37 cellular contexts compared by ENCODE assay signal in genomic region chr6:41541364-41541763, GRCh38.
"Had no signal": no experiment of that assay in that cellular context is flagged by ENCODE, and none has a peak within 500 bp of the region (broad histone marks: within the 10 kb centered on the region; RNA-seq: fewer than 3 reads in every experiment).

No MANE protein-coding gene starts in this region.

- H3K27me3 ChIP-seq: adrenal gland, body of pancreas, brain microvascular endothelial cell, breast epithelium had no signal

- H3K27me3 Mint-ChIP-seq: activated B cell treated with CpG ODN at 0.5 μM for 24 hours; activated CD4-positive, alpha-beta memory T cell treated with anti-CD3 and anti-CD28 coated beads for 36 hours had no signal

- DNase-seq: activated B cell treated with CpG ODN at 0.5 μM for 24 hours; activated CD4-positive, alpha-beta memory T cell treated with anti-CD3 and anti-CD28 coated beads for 36 hours; activated CD4-positive, alpha-beta T cell treated with anti-CD3 and anti-CD28 coated beads for 4 hours; activated CD4-positive, alpha-beta T cell treated with anti-CD3 and anti-CD28 coated beads, Interleukin-2, amount 10 ng/mL, durations not matched to agents 24 days and 14 days; activated CD4-positive, alpha-beta T cell treated with anti-CD3 and anti-CD28 coated beads, Interleukin-2, amount 50 U/mL, for 1 hour; activated CD4-positive, alpha-beta T cell treated with anti-CD3 and anti-CD28 coated beads, Interleukin-2, amount 50 U/mL, for 4 hours; activated CD4-positive, CD25-positive, alpha-beta regulatory T cell treated with anti-CD3 and anti-CD28 coated beads, Interleukin-2, amount 50 U/mL, for 72 hours; activated CD8-positive, alpha-beta memory T cell treated with anti-CD3 and anti-CD28 coated beads, Interleukin-2, amount 50 U/mL, for 4 hours; activated CD8-positive, alpha-beta T cell treated with anti-CD3 and anti-CD28 coated beads for 36 hours; activated effector memory CD4-positive, alpha-beta T cell treated with anti-CD3 and anti-CD28 coated beads, Interleukin-2, amount 50 U/mL, for 16 hours; activated gamma-delta T cell treated with Interleukin-2 at 50 U/mL for 16 hours; activated naive CD4-positive, alpha-beta T cell; activated naive CD4-positive, alpha-beta T cell treated with anti-CD3 and anti-CD28 coated beads for 36 hours; activated naive CD4-positive, alpha-beta T cell treated with anti-CD3 and anti-CD28 coated beads, Interleukin-2, amount 50 U/mL, for 16 hours; activated naive CD8-positive, alpha-beta T cell treated with anti-CD3 and anti-CD28 coated beads for 36 hours; activated T-cell treated with anti-CD3 and anti-CD28 coated beads for 4 hours; activated T-cell treated with anti-CD3 and anti-CD28 coated beads, Interleukin-2, amount 50 U/mL, for 1 hour; activated T-cell treated with anti-CD3 and anti-CD28 coated beads, Interleukin-2, amount 50 U/mL, for 4 hours; activated T-cell treated with anti-CD3 and anti-CD28 coated beads, Interleukin-2, amount 50 U/mL, for 72 hours; adrenal gland; amniotic stem cell; aorta; body of pancreas; brain microvascular endothelial cell; central memory CD4-positive, alpha-beta T cell; T-helper 1 cell; T-helper 2 cell; T-helper 9 cell had no signal

- H3K4me3 Mint-ChIP-seq: activated B cell treated with CpG ODN at 0.5 μM for 24 hours; activated CD4-positive, alpha-beta memory T cell treated with anti-CD3 and anti-CD28 coated beads for 36 hours; activated CD4-positive, alpha-beta T cell treated with anti-CD3 and anti-CD28 coated beads, Interleukin-2, amount 10 ng/mL, durations not matched to agents 24 days and 14 days; activated CD8-positive, alpha-beta T cell treated with anti-CD3 and anti-CD28 coated beads for 36 hours; activated naive CD4-positive, alpha-beta T cell treated with anti-CD3 and anti-CD28 coated beads for 36 hours; activated naive CD8-positive, alpha-beta T cell treated with anti-CD3 and anti-CD28 coated beads for 36 hours; activated T-cell treated with anti-CD3 and anti-CD28 coated beads, Interleukin-2, amount 50 U/mL, for 4 hours; activated T-cell treated with anti-CD3 and anti-CD28 coated beads, Interleukin-2, amount 50 U/mL, for 72 hours; activated T-helper 1 cell treated with anti-CD3 and anti-CD28 coated beads, Interleukin-12 subunit alpha, Interleukin-12 subunit beta, Interleukin-2, Interleukin-4 antibody, amounts not matched to agents 30 ng/mL and 10 ng/mL and 1 ng/mL, durations not matched to agents 14 hours and 24 hours and 36 hours; activated T-helper 17 cell treated with anti-CD3 and anti-CD28 coated beads, Interleukin-2, amount 50 U/mL, for 72 hours; T-helper 1 cell treated with Interleukin-12 subunit alpha and Interleukin-12 subunit beta and Interleukin-4 antibody, amounts not matched to agents 30 μg/mL and 1 μg/mL, for 36 hours; T-helper 2 cell treated with Interferon-gamma antibody and Interleukin-4, amounts not matched to agents 5 μg/mL and 100 μg/mL, for 36 hours had no signal

- H3K9me3 Mint-ChIP-seq: activated B cell treated with CpG ODN at 0.5 μM for 24 hours; activated CD4-positive, alpha-beta memory T cell treated with anti-CD3 and anti-CD28 coated beads for 36 hours; activated CD4-positive, alpha-beta T cell treated with anti-CD3 and anti-CD28 coated beads, Interleukin-2, amount 10 ng/mL, durations not matched to agents 24 days and 14 days; activated CD8-positive, alpha-beta T cell treated with anti-CD3 and anti-CD28 coated beads for 36 hours; activated naive CD4-positive, alpha-beta T cell treated with anti-CD3 and anti-CD28 coated beads for 36 hours; activated naive CD4-positive, alpha-beta T cell treated with anti-CD3 and anti-CD28 coated beads, Interleukin-2, amount 50 U/mL, for 72 hours; activated naive CD8-positive, alpha-beta T cell treated with anti-CD3 and anti-CD28 coated beads for 36 hours; activated T-cell treated with anti-CD3 and anti-CD28 coated beads, Interleukin-2, amount 50 U/mL, for 4 hours; activated T-cell treated with anti-CD3 and anti-CD28 coated beads, Interleukin-2, amount 50 U/mL, for 72 hours; activated T-helper 1 cell treated with anti-CD3 and anti-CD28 coated beads, Interleukin-12 subunit alpha, Interleukin-12 subunit beta, Interleukin-2, Interleukin-4 antibody, amounts not matched to agents 30 ng/mL and 10 ng/mL and 1 ng/mL, durations not matched to agents 14 hours and 24 hours and 36 hours; activated T-helper 17 cell treated with anti-CD3 and anti-CD28 coated beads, Interleukin-2, amount 50 U/mL, for 72 hours; T-helper 1 cell treated with Interleukin-12 subunit alpha and Interleukin-12 subunit beta and Interleukin-4 antibody, amounts not matched to agents 30 μg/mL and 1 μg/mL, for 36 hours; T-helper 2 cell treated with Interferon-gamma antibody and Interleukin-4, amounts not matched to agents 5 μg/mL and 100 μg/mL, for 36 hours had no signal

- H3K4me3 ChIP-seq: adrenal gland, body of pancreas, breast epithelium had no signal

- H3K36me3 Mint-ChIP-seq: activated CD4-positive, alpha-beta memory T cell treated with anti-CD3 and anti-CD28 coated beads for 36 hours; activated naive CD8-positive, alpha-beta T cell treated with anti-CD3 and anti-CD28 coated beads for 36 hours had no signal

- FAIRE-seq: astrocyte, TTC549 had no signal

- H3K27ac ChIP-seq: adrenal gland, body of pancreas, brain microvascular endothelial cell, breast epithelium, VCaP had no signal

- ATAC-seq: activated CD8-positive, alpha-beta T cell treated with anti-CD3 and anti-CD28 coated beads for 36 hours; activated naive CD4-positive, alpha-beta T cell treated with anti-CD3 and anti-CD28 coated beads, Interleukin-2, amount 50 U/mL, for 72 hours; activated T-cell treated with anti-CD3 and anti-CD28 coated beads, Interleukin-2, amount 50 U/mL, for 4 hours; activated T-cell treated with anti-CD3 and anti-CD28 coated beads, Interleukin-2, amount 50 U/mL, for 72 hours; activated T-helper 17 cell treated with anti-CD3 and anti-CD28 coated beads, Interleukin-2, amount 50 U/mL, for 72 hours; body of pancreas had no signal

- H3K9me3 ChIP-seq: adrenal gland, body of pancreas, breast epithelium had no signal

- H3K27ac Mint-ChIP-seq: activated B cell treated with CpG ODN at 0.5 μM for 24 hours; activated CD4-positive, alpha-beta memory T cell treated with anti-CD3 and anti-CD28 coated beads for 36 hours; activated CD4-positive, alpha-beta T cell treated with anti-CD3 and anti-CD28 coated beads, Interleukin-2, amount 10 ng/mL, durations not matched to agents 24 days and 14 days; activated CD8-positive, alpha-beta T cell treated with anti-CD3 and anti-CD28 coated beads for 36 hours; activated naive CD4-positive, alpha-beta T cell treated with anti-CD3 and anti-CD28 coated beads for 36 hours; activated naive CD4-positive, alpha-beta T cell treated with anti-CD3 and anti-CD28 coated beads, Interleukin-2, amount 50 U/mL, for 72 hours; activated naive CD8-positive, alpha-beta T cell treated with anti-CD3 and anti-CD28 coated beads for 36 hours; activated T-cell treated with anti-CD3 and anti-CD28 coated beads, Interleukin-2, amount 50 U/mL, for 72 hours; activated T-helper 1 cell treated with anti-CD3 and anti-CD28 coated beads, Interleukin-12 subunit alpha, Interleukin-12 subunit beta, Interleukin-2, Interleukin-4 antibody, amounts not matched to agents 30 ng/mL and 10 ng/mL and 1 ng/mL, durations not matched to agents 14 hours and 24 hours and 36 hours; activated T-helper 17 cell treated with anti-CD3 and anti-CD28 coated beads, Interleukin-2, amount 50 U/mL, for 72 hours; T-helper 1 cell treated with Interleukin-12 subunit alpha and Interleukin-12 subunit beta and Interleukin-4 antibody, amounts not matched to agents 30 μg/mL and 1 μg/mL, for 36 hours; T-helper 2 cell treated with Interferon-gamma antibody and Interleukin-4, amounts not matched to agents 5 μg/mL and 100 μg/mL, for 36 hours had no signal

- H3K36me3 ChIP-seq: adrenal gland, brain microvascular endothelial cell, breast epithelium had no signal
